Comparison of ENCODE assay signal across 25 cellular contexts in genomic region chr2:24517247-24517646, GRCh38.
DNase-seq lines count a peak whose midpoint lies in the region; ATAC-seq, FAIRE-seq and TF ChIP-seq lines count a peak whose summit lies in the region.
"Had no signal": no experiment of that assay in that cellular context is flagged by ENCODE, and none has a peak within 500 bp of the region (broad histone marks: within the 10 kb centered on the region; RNA-seq: fewer than 3 reads in every experiment).

No MANE protein-coding gene starts in this region.

- peak; percentile 30 for FAIRE-seq in islet of Langerhans (lab: Jason Lieb, UNC)

- no peak for TF ChIP-seq CTCF in GM10266 (IDR thresholded peaks at IDR 0.05; ENCODE audit: control insufficient read depth, insufficient read depth, low read depth, missing control alignments)

- H3K9me3 Mint-ChIP-seq in activated naive CD4-positive, alpha-beta T cell treated with anti-CD3 and anti-CD28 coated beads, Interleukin-2, amount 50 U/mL, for 24 hours: peaks cover 4% of the 10 kb centered on the region
- H3K9me3 Mint-ChIP-seq in stimulated activated naive CD8-positive, alpha-beta T cell treated with anti-CD3 and anti-CD28 coated beads, Interleukin-15, amount 100 ng/mL, for 72 hours: peaks cover 2 to 5% of the 10 kb centered on the region in 2 donors

- H3K27me3 Mint-ChIP-seq in activated naive CD4-positive, alpha-beta T cell treated with anti-CD3 and anti-CD28 coated beads, Interleukin-2, amount 50 U/mL, for 24 hours: no peaks in the 10 kb centered on the region
- H3K27me3 Mint-ChIP-seq in stimulated activated naive CD8-positive, alpha-beta T cell treated with anti-CD3 and anti-CD28 coated beads, Interleukin-15, amount 100 ng/mL, for 72 hours: no peaks in the 10 kb centered on the region
- H3K27me3 Mint-ChIP-seq: IgD-negative memory B cell had no signal

- peaks cover 76% of the 10 kb centered on the region for H3K4me1 Mint-ChIP-seq in activated naive CD4-positive, alpha-beta T cell treated with anti-CD3 and anti-CD28 coated beads, Interleukin-2, amount 50 U/mL, for 24 hours
- peaks cover 68% of the 10 kb centered on the region for H3K4me1 Mint-ChIP-seq in stimulated activated naive CD8-positive, alpha-beta T cell treated with anti-CD3 and anti-CD28 coated beads, Interleukin-15, amount 100 ng/mL, for 72 hours

- H3K36me3 Mint-ChIP-seq in activated naive CD4-positive, alpha-beta T cell treated with anti-CD3 and anti-CD28 coated beads, Interleukin-2, amount 50 U/mL, for 24 hours: peaks cover 5% of the 10 kb centered on the region

- ATAC-seq in stimulated activated naive CD8-positive, alpha-beta T cell treated with anti-CD3 and anti-CD28 coated beads, Interleukin-15, amount 100 ng/mL, for 72 hours: no peak
- no peak for ATAC-seq in HG02885 (IDR thresholded peaks at IDR 0.05; ENCODE audit: poor library complexity, unreplicated experiment)
- ATAC-seq: Panc1 had no signal

- no peak overlapping the region for H3K27ac Mint-ChIP-seq in activated naive CD4-positive, alpha-beta T cell treated with anti-CD3 and anti-CD28 coated beads, Interleukin-2, amount 50 U/mL, for 24 hours
- no peak overlapping the region for H3K27ac Mint-ChIP-seq in stimulated activated naive CD8-positive, alpha-beta T cell treated with anti-CD3 and anti-CD28 coated beads, Interleukin-15, amount 100 ng/mL, for 72 hours

- H3K4me3 Mint-ChIP-seq in activated naive CD4-positive, alpha-beta T cell treated with anti-CD3 and anti-CD28 coated beads, Interleukin-2, amount 50 U/mL, for 24 hours: peak overlapping the region; percentile 42
- peak overlapping the region; percentile 16 to 45 for H3K4me3 Mint-ChIP-seq in stimulated activated naive CD8-positive, alpha-beta T cell treated with anti-CD3 and anti-CD28 coated beads, Interleukin-15, amount 100 ng/mL, for 72 hours
- H3K4me3 Mint-ChIP-seq: IgD-negative memory B cell had no signal

- DNase-seq in activated naive CD4-positive, alpha-beta T cell (lab: John Stamatoyannopoulos, UW): no peak
- peak; percentile 47 for DNase-seq in amniotic epithelial cell (ENCODE audit: low read depth)
- DNase-seq in stimulated activated naive CD8-positive, alpha-beta T cell treated with anti-CD3 and anti-CD28 coated beads, Interleukin-15, amount 100 ng/mL, for 72 hours: no peak
- DNase-seq in GM10266 (ENCODE audit: extremely low spot score): no peak
- no peak for DNase-seq in CD1c-positive myeloid dendritic cell (ENCODE audit: extremely low spot score)
- DNase-seq: activated CD4-positive, alpha-beta T cell treated with anti-CD3 and anti-CD28 coated beads for 48 hours; activated effector memory CD4-positive, alpha-beta T cell treated with Interleukin-2 at 50 U/mL for 16 hours; amniotic stem cell; BE2C; COR-L47; dermis blood vessel endothelial cell; foreskin melanocyte; HCEC 1CT; hippocampal formation; islet precursor cell; NCI-H510A; stimulated activated CD4-positive, alpha-beta T cell treated with anti-CD3 and anti-CD28 coated beads, Interleukin-2, amount 100 ng/mL, for 48 hours; stimulated activated naive CD4-positive, alpha-beta T cell; T-helper 1 cell; tibial artery had no signal
